9 cellular contexts compared by ENCODE assay signal in genomic region chr19:3146677-3147100, GRCh38. TPM values are rescaled to one million over a fixed set of nuclear protein-coding genes. Genes with fewer than 3 reads are reported as not detected.
DNase-seq lines count a peak whose midpoint lies in the region; ATAC-seq, FAIRE-seq and TF ChIP-seq lines count a peak whose summit lies in the region.
"Had no signal": no experiment of that assay in that cellular context is flagged by ENCODE, and none has a peak within 500 bp of the region (broad histone marks: within the 10 kb centered on the region; RNA-seq: fewer than 3 reads in every experiment).

No MANE protein-coding gene starts in this region.

- WGBS in mammary epithelial cell (ENCODE audit: low coverage, missing lambda C conversion rate): 95% methylated on average over 4 of the region's 5 CpGs
- WGBS in small intestine, 3 donors: 52 to 61% (median 61%) methylated on average over 5 of the region's 5 CpGs

- H3K4me3 ChIP-seq in GM12875 (ENCODE audit: low read depth, low read length) (no peak overlapping the region), WI38 (ENCODE audit: low read depth, low read length) (no peak overlapping the region), mammary epithelial cell (replicated peaks in 1 of 3; ENCODE audit: insufficient read depth in 1 of 3, low read depth in 2 of 3, low read length in 3 of 3) (no peak overlapping the region), neural cell (ENCODE audit: low read length) (no peak overlapping the region), small intestine (ENCODE audit: low read depth in 1 of 2, low read length in 2 of 2) (no peak overlapping the region)

- CTCF ChIA-PET in mammary epithelial cell (lab: Charles Lee; ENCODE audit: low non-redundant PET): no interaction called here

- peaks cover 9% of the 10 kb centered on the region for H3K36me3 ChIP-seq in mammary epithelial cell (ENCODE audit: insufficient read depth, low read length)
- H3K36me3 ChIP-seq in neural cell (ENCODE audit: insufficient read depth, low read length): no peaks in the 10 kb centered on the region
- no peaks in the 10 kb centered on the region for H3K36me3 ChIP-seq in small intestine (ENCODE audit: control insufficient read depth in 2 of 2, insufficient read depth in 2 of 2, low read length in 2 of 2)

- H2AFZ ChIP-seq in mammary epithelial cell (ENCODE audit: low read depth, low read length) (no peak overlapping the region), neural cell (ENCODE audit: low read depth, low read length) (no peak overlapping the region)

- no peaks in the 10 kb centered on the region for H3F3A ChIP-seq in neural cell (ENCODE audit: insufficient read depth, low read length, poor library complexity, severe bottlenecking)

- in situ Hi-C loops in mammary epithelial cell (cut with MboI; ENCODE audit: low sequenced_read_pairs in 2 of 2): no loop called here

- TF ChIP-seq CTCF in GM12875 (IDR thresholded peaks at IDR 0.05; ENCODE audit: borderline replicate concordance, insufficient read depth, low read depth, low read length) (peak; percentile 97), WI38 (IDR thresholded peaks at IDR 0.05; ENCODE audit: low read depth, low read length) (peak; percentile 88), mammary epithelial cell (conservative IDR thresholded peaks at IDR 0.05 in 1 of 2, IDR thresholded peaks at IDR 0.05 in 1 of 2; ENCODE audit: extremely low read depth in 1 of 2, insufficient read depth in 1 of 2, low read depth in 1 of 2, low read length in 2 of 2) (peak; percentile 66 to 87), neural cell (IDR thresholded peaks at IDR 0.05; ENCODE audit: poor library complexity, severe bottlenecking) (peak; percentile 22)

- DNase-seq in mammary epithelial cell (no peak), small intestine (no peak), DMS79 (lab: John Stamatoyannopoulos, UW) (no peak)

- FAIRE-seq in small intestine (lab: Jason Lieb, UNC): no peak

- no peak for TF ChIP-seq EP300 in neural cell (conservative IDR thresholded peaks at IDR 0.05; ENCODE audit: poor library complexity, severe bottlenecking)

- no peaks in the 10 kb centered on the region for H3K9me2 ChIP-seq in neural cell (ENCODE audit: insufficient read depth, low read length)

- H3K27ac ChIP-seq in mammary epithelial cell (ENCODE audit: insufficient read depth, low read depth, low read length) (no peak overlapping the region), neural cell (ENCODE audit: low read length) (no peak overlapping the region), small intestine (ENCODE audit: low read depth in 1 of 2, low read length in 1 of 2) (no peak overlapping the region)

- peaks cover 64% of the 10 kb centered on the region for H3K79me2 ChIP-seq in mammary epithelial cell (ENCODE audit: insufficient read depth, low read length)
- H3K79me2 ChIP-seq in neural cell (replicated peaks; ENCODE audit: insufficient read depth, low read length): no peaks in the 10 kb centered on the region

- dilution Hi-C loops in mammary epithelial cell (cut with HindIII; ENCODE audit: low sequenced_read_pairs): no loop called here

- H3K9me3 ChIP-seq in mammary epithelial cell (replicated peaks; ENCODE audit: insufficient read depth, low read length) (no peaks in the 10 kb centered on the region), neural cell (ENCODE audit: low read length) (no peaks in the 10 kb centered on the region), small intestine (ENCODE audit: control insufficient read depth, low read depth) (no peaks in the 10 kb centered on the region)

- peaks cover 18% of the 10 kb centered on the region for H3K4me1 ChIP-seq in mammary epithelial cell (ENCODE audit: insufficient read depth, low read length)
- H3K4me1 ChIP-seq in small intestine (ENCODE audit: control insufficient read depth in 2 of 2, insufficient read depth in 1 of 2, low read depth in 1 of 2, low read length in 1 of 2): peaks cover 0 to 6% of the 10 kb centered on the region in 2 donors

- ATAC-seq in GM21367 (IDR thresholded peaks at IDR 0.05; ENCODE audit: unreplicated experiment) (no peak), HG03097 (IDR thresholded peaks at IDR 0.05; ENCODE audit: low FRiP score, unreplicated experiment) (no peak)

- no peaks in the 10 kb centered on the region for H3K27me3 ChIP-seq in mammary epithelial cell (ENCODE audit: insufficient read depth, low read length)
- H3K27me3 ChIP-seq in neural cell (ENCODE audit: insufficient read depth, low read depth, low read length): no peaks in the 10 kb centered on the region
- no peaks in the 10 kb centered on the region for H3K27me3 ChIP-seq in small intestine (ENCODE audit: control insufficient read depth in 2 of 2, insufficient read depth in 2 of 2, low read length in 2 of 2)

- intact Hi-C loops in mammary epithelial cell (cut with micrococcal nuclease): loop anchor here (1.0 kb wide), 1 partner anchor 17 kb away; no protein-coding TSS in a partner anchor

- no peaks in the 10 kb centered on the region for H4K20me1 ChIP-seq in mammary epithelial cell (ENCODE audit: insufficient read depth, low read length)
- H4K20me1 ChIP-seq in neural cell (ENCODE audit: insufficient read depth): no peaks in the 10 kb centered on the region

- no TSS peak for BruUV-seq in mammary epithelial cell (replicated peaks; lab: Mats Ljungman, UMichigan)

- H3K4me2 ChIP-seq in mammary epithelial cell (ENCODE audit: insufficient read depth, low read depth, low read length) (no peak overlapping the region), neural cell (ENCODE audit: low read length) (no peak overlapping the region)

- no peak overlapping the region for H3K9ac ChIP-seq in mammary epithelial cell (ENCODE audit: insufficient read depth, low read length)
- no peak overlapping the region for H3K9ac ChIP-seq in neural cell (ENCODE audit: low read length)

- no peak for TF ChIP-seq RAD21 in neural cell (conservative IDR thresholded peaks at IDR 0.05)

TF ChIP-seq in neural cell, 6 proteins besides CTCF, POLR2A, EP300 and RAD21:
- TF ChIP-seq POLR2AphosphoS5 (IDR thresholded peaks at IDR 0.05) (no peak), MXI1 (conservative IDR thresholded peaks at IDR 0.05; ENCODE audit: poor library complexity, severe bottlenecking) (no peak), REST (IDR thresholded peaks at IDR 0.05; ENCODE audit: borderline replicate concordance) (no peak), EZH2 (IDR thresholded peaks at IDR 0.05; ENCODE audit: borderline replicate concordance, insufficient read depth, low read length, poor library complexity, severe bottlenecking) (no peak), SMC3 (conservative IDR thresholded peaks at IDR 0.05; ENCODE audit: poor library complexity) (no peak), TAF1 (IDR thresholded peaks at IDR 0.05; ENCODE audit: low read depth) (no peak)

RNA-seq across cellular contexts. Expression of gene GNA15, which starts 10.9 kb away (rescaled TPM):
- 100 to 1,000 TPM in 1 of 2 donors, 10 to 100 TPM in 1; 28.7 to 110 TPM for total RNA-seq in mammary epithelial cell
- polyA plus RNA-seq in mammary epithelial cell (57.1 TPM), neural cell (not detected in 2 replicates), small intestine (1 to 10 TPM in 2 of 3 donors, under 1 TPM in 1; 0.67 to 2.1 (median 1.4) TPM)
- polyA minus RNA-seq in mammary epithelial cell (43.7 TPM), neural cell (not detected in 2 replicates)
- polyA plus RNA-seq: IgD-negative memory B cell had no signal

RNA-seq across cellular contexts. Expression of gene S1PR4, which starts 31.9 kb away (rescaled TPM):
- under 1 TPM; 0.67 to 0.94 TPM for total RNA-seq in mammary epithelial cell
- 0.10 TPM for polyA plus RNA-seq in mammary epithelial cell
- polyA minus RNA-seq in mammary epithelial cell: not detected
- polyA plus RNA-seq in neural cell: not detected in 2 replicates
- not detected in 2 replicates for polyA minus RNA-seq in neural cell
- polyA plus RNA-seq in small intestine: 1 to 10 TPM in 2 of 3 donors, not detected in 1; 2.4 to 5.1 TPM

RNA-seq across cellular contexts. Expression of gene NCLN, which starts 39.0 kb away (rescaled TPM):
- 10 to 100 TPM; 55.5 to 95.3 TPM for total RNA-seq in mammary epithelial cell
- polyA plus RNA-seq in mammary epithelial cell (91.0 TPM), neural cell (21.1 and 23.5 TPM in 2 replicates), small intestine (100 to 1,000 TPM in 2 of 3 donors, 10 to 100 TPM in 1; 94.7 to 217 (median 129) TPM)
- polyA minus RNA-seq in mammary epithelial cell (106 TPM), neural cell (13.7 and 20.9 TPM in 2 replicates)

RNA-seq across cellular contexts. Expression of gene GNA11, which starts 52.5 kb away (rescaled TPM):
- 10 to 100 TPM; 68.1 to 91.4 TPM for total RNA-seq in mammary epithelial cell
- polyA plus RNA-seq in mammary epithelial cell (67.4 TPM), neural cell (28.3 and 30.4 TPM in 2 replicates), small intestine (100 to 1,000 TPM; 173 to 216 (median 190) TPM)
- polyA minus RNA-seq in mammary epithelial cell (86.9 TPM), neural cell (34.3 and 41.4 TPM in 2 replicates)

Comparison
In these comparisons a context has a peak if more than half of its experiments do, and no peak if none do; other contexts are left out.
1. CTCF ChIP-seq: peak in every context shown above with its lines; median percentile 97 in GM12875; 88 in WI38; 76 in mammary epithelial cell; 22 in neural cell.
2. RNA of gene GNA15, which starts 10.9 kb away (polyA plus RNA-seq): 57.1 TPM in mammary epithelial cell (single experiment); 0.67 to 2.1 TPM in small intestine and not detected in neural cell; every median in the first group is over 10 times any median in the second.